11 cellular contexts compared by ENCODE assay signal in genomic region chr21:38930838-38931237, GRCh38.
DNase-seq lines count a peak whose midpoint lies in the region; ATAC-seq and TF ChIP-seq lines count a peak whose summit lies in the region.
"Had no signal": no experiment of that assay in that cellular context is flagged by ENCODE, and none has a peak within 500 bp of the region (broad histone marks: within the 10 kb centered on the region; RNA-seq: fewer than 3 reads in every experiment).

No MANE protein-coding gene starts in this region.

- H3K9ac ChIP-seq in endodermal cell (ENCODE audit: extremely low read depth, low read length, poor library complexity, severe bottlenecking): no peak overlapping the region

- 68 to 74% methylated on average over 2 to 3 of the region's 3 CpGs for WGBS in endodermal cell (ENCODE audit: insufficient coverage in 1 of 2, insufficient read length in 1 of 2), 2 experiments

- H3K4me1 Mint-ChIP-seq in activated T-helper 2 cell treated with anti-CD3 and anti-CD28 coated beads, Interferon-gamma antibody, Interleukin-2, Interleukin-4, amounts not matched to agents 10 μg/mL and 5 μg/mL and 100 μg/mL, durations not matched to agents 14 hours and 24 hours and 36 hours (ENCODE audit: low read depth): peaks cover 28% of the 10 kb centered on the region
- H3K4me1 Mint-ChIP-seq in endodermal cell: peaks cover 26% of the 10 kb centered on the region
- H3K4me1 Mint-ChIP-seq: activated B cell treated with CpG ODN at 0.5 μM for 24 hours; activated T-helper 17 cell treated with anti-CD3 and anti-CD28 coated beads, Interleukin-2, amount 50 U/mL, for 72 hours had no signal

- intact Hi-C loops in mucosa of descending colon (cut with DNase I, micrococcal nuclease): no loop called here
- intact Hi-C loops in activated T-helper 2 cell treated with anti-CD3 and anti-CD28 coated beads, Interferon-gamma antibody, Interleukin-2, Interleukin-4, amounts not matched to agents 10 μg/mL and 5 μg/mL and 100 μg/mL, durations not matched to agents 14 hours and 24 hours and 36 hours (cut with micrococcal nuclease): no loop called here

- no peak overlapping the region for H3K4me3 ChIP-seq in AG10803 (ENCODE audit: low read length)
- H3K4me3 ChIP-seq in fibroblast of mammary gland (ENCODE audit: control insufficient read depth, low read depth, low read length): no peak overlapping the region
- no peak overlapping the region for H3K4me3 ChIP-seq in mucosa of descending colon
- no peak overlapping the region for H3K4me3 ChIP-seq in endodermal cell (ENCODE audit: low read length)

- ATAC-seq in mucosa of descending colon: peak; percentile 27
- ATAC-seq: activated T-helper 17 cell treated with anti-CD3 and anti-CD28 coated beads, Interleukin-2, amount 50 U/mL, for 72 hours had no signal

- H3K27me3 ChIP-seq in endodermal cell (ENCODE audit: control insufficient read depth, insufficient read depth, low read length, poor library complexity, severe bottlenecking): no peaks in the 10 kb centered on the region

- peak; percentile 72 for DNase-seq in AG10803 (ENCODE audit: low read depth)
- peak; percentile 55 for DNase-seq in NCI-H226
- peak; percentile 77 for DNase-seq in fibroblast of mammary gland (ENCODE audit: low read depth)
- DNase-seq in mucosa of descending colon: no peak
- DNase-seq in activated naive CD4-positive, alpha-beta T cell treated with anti-CD3 and anti-CD28 coated beads, Interleukin-2, amount 50 U/mL, for 16 hours: no peak
- no peak for DNase-seq in activated T-helper 2 cell treated with anti-CD3 and anti-CD28 coated beads, Interferon-gamma antibody, Interleukin-2, Interleukin-4, amounts not matched to agents 10 μg/mL and 5 μg/mL and 100 μg/mL, durations not matched to agents 14 hours and 24 hours and 36 hours (ENCODE audit: low spot score)
- DNase-seq in activated gamma-delta T cell (lab: John Stamatoyannopoulos, UW): no peak
- DNase-seq in endodermal cell: no peak
- DNase-seq: activated B cell treated with CpG ODN at 0.5 μM for 24 hours, NCI-H187 had no signal

- TF ChIP-seq CTCF in AG10803 (conservative IDR thresholded peaks at IDR 0.05; ENCODE audit: low read length): no peak
- no peak for TF ChIP-seq CTCF in fibroblast of mammary gland (conservative IDR thresholded peaks at IDR 0.05; ENCODE audit: control insufficient read depth, insufficient read depth, low read depth, low read length)
- no peak for TF ChIP-seq CTCF in mucosa of descending colon (IDR thresholded peaks at IDR 0.05)
- TF ChIP-seq CTCF in endodermal cell (conservative IDR thresholded peaks at IDR 0.05): no peak

- H3K9me3 Mint-ChIP-seq in activated T-helper 2 cell treated with anti-CD3 and anti-CD28 coated beads, Interferon-gamma antibody, Interleukin-2, Interleukin-4, amounts not matched to agents 10 μg/mL and 5 μg/mL and 100 μg/mL, durations not matched to agents 14 hours and 24 hours and 36 hours: peaks cover 12% of the 10 kb centered on the region
- H3K9me3 Mint-ChIP-seq in endodermal cell: peaks cover 28% of the 10 kb centered on the region

- no peak overlapping the region for H3K27ac Mint-ChIP-seq in activated T-helper 2 cell treated with anti-CD3 and anti-CD28 coated beads, Interferon-gamma antibody, Interleukin-2, Interleukin-4, amounts not matched to agents 10 μg/mL and 5 μg/mL and 100 μg/mL, durations not matched to agents 14 hours and 24 hours and 36 hours
- no peak overlapping the region for H3K27ac Mint-ChIP-seq in endodermal cell
- H3K27ac Mint-ChIP-seq: activated B cell treated with CpG ODN at 0.5 μM for 24 hours; activated T-helper 17 cell treated with anti-CD3 and anti-CD28 coated beads, Interleukin-2, amount 50 U/mL, for 72 hours had no signal

- H3K4me3 Mint-ChIP-seq in activated T-helper 2 cell treated with anti-CD3 and anti-CD28 coated beads, Interferon-gamma antibody, Interleukin-2, Interleukin-4, amounts not matched to agents 10 μg/mL and 5 μg/mL and 100 μg/mL, durations not matched to agents 14 hours and 24 hours and 36 hours (ENCODE audit: low read depth): no peak overlapping the region
- no peak overlapping the region for H3K4me3 Mint-ChIP-seq in endodermal cell
- H3K4me3 Mint-ChIP-seq: activated B cell treated with CpG ODN at 0.5 μM for 24 hours; activated T-helper 17 cell treated with anti-CD3 and anti-CD28 coated beads, Interleukin-2, amount 50 U/mL, for 72 hours had no signal

- H3K36me3 Mint-ChIP-seq in activated T-helper 2 cell treated with anti-CD3 and anti-CD28 coated beads, Interferon-gamma antibody, Interleukin-2, Interleukin-4, amounts not matched to agents 10 μg/mL and 5 μg/mL and 100 μg/mL, durations not matched to agents 14 hours and 24 hours and 36 hours (ENCODE audit: low read depth): peaks cover 6% of the 10 kb centered on the region
- peaks cover 2% of the 10 kb centered on the region for H3K36me3 Mint-ChIP-seq in endodermal cell (ENCODE audit: low read depth)

- H3K27me3 Mint-ChIP-seq in activated T-helper 2 cell treated with anti-CD3 and anti-CD28 coated beads, Interferon-gamma antibody, Interleukin-2, Interleukin-4, amounts not matched to agents 10 μg/mL and 5 μg/mL and 100 μg/mL, durations not matched to agents 14 hours and 24 hours and 36 hours (ENCODE audit: low read depth): no peaks in the 10 kb centered on the region
- peaks cover 12% of the 10 kb centered on the region for H3K27me3 Mint-ChIP-seq in endodermal cell (ENCODE audit: insufficient read depth)

- H3K36me3 ChIP-seq in mucosa of descending colon (ENCODE audit: low read depth): no peaks in the 10 kb centered on the region
- no peaks in the 10 kb centered on the region for H3K36me3 ChIP-seq in endodermal cell (ENCODE audit: control insufficient read depth, insufficient read depth, low read length)

- no peak overlapping the region for H3K27ac ChIP-seq in endodermal cell (ENCODE audit: low read depth, low read length)

- H3K9me3 ChIP-seq in mucosa of descending colon (no peaks in the 10 kb centered on the region), endodermal cell (ENCODE audit: control insufficient read depth, low read length) (peaks cover 23% of the 10 kb centered on the region)

- H3K4me1 ChIP-seq in mucosa of descending colon (ENCODE audit: low read depth) (no peaks in the 10 kb centered on the region), endodermal cell (ENCODE audit: control insufficient read depth, insufficient read depth, low read length) (no peaks in the 10 kb centered on the region)

Comparison
In these comparisons a context has a peak if more than half of its experiments do, and no peak if none do; other contexts are left out.
1. DNase-seq: peak in AG10803 (single experiment), NCI-H226 (single experiment) and fibroblast of mammary gland (single experiment); none in mucosa of descending colon (0 of 3), activated naive CD4-positive, alpha-beta T cell treated with anti-CD3 and anti-CD28 coated beads, Interleukin-2, amount 50 U/mL, for 16 hours (single experiment), activated T-helper 2 cell treated with anti-CD3 and anti-CD28 coated beads, Interferon-gamma antibody, Interleukin-2, Interleukin-4, amounts not matched to agents 10 μg/mL and 5 μg/mL and 100 μg/mL, durations not matched to agents 14 hours and 24 hours and 36 hours (single experiment), activated gamma-delta T cell (single experiment) and endodermal cell (single experiment).